In the genomic region with DNA sequence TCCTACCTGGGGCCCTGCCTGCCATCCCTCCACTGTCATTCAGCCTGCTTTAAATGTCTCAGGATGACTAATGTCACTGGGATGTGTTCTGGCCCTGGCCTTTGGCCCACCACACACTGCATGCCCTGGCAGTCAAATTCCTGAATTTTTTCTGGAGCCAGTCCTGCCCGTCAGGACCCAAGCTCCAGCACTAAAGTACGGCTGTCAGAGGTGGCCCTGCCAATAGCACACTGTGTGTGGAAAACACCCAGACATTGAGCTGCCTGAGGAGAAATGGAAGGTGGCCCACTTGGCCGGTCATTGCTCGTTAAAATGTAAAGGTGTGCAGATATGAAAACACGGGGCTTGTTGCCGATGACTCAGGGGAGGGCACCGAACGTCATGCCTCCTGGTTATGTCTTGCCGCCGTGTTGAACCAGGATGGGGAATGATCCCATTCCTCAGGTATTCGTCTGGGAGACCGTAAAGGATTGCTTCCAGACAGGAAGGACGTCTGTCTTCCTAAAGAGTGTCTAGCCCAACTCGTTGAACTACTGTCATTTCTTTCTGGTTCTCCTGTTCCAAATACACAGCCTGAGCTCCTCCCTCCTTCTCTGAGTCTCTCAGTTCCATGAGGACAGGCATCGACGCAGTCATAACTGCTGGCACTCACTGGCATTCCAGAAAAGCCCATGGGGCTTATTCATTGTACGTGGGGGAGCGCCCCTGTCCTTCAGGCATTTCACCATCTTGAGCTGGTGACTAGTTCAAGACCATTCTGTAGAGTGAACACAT, we compare ENCODE assay signal across 9 cellular contexts. TPM values are rescaled to one million over a fixed set of nuclear protein-coding genes. Genes with fewer than 3 reads are reported as not detected.
A peak's percentile ranks its signal among the peaks of the same experiment; 100 is the strongest.
DNase-seq lines count a peak whose midpoint lies in the region; ATAC-seq and TF ChIP-seq lines count a peak whose summit lies in the region.
"Had no signal": no experiment of that assay in that cellular context is flagged by ENCODE, and none has a peak within 500 bp of the region (broad histone marks: within the 10 kb centered on the region; RNA-seq: fewer than 3 reads in every experiment).

No MANE protein-coding gene starts in this region.

- no peak overlapping the region for H2AFZ ChIP-seq in neuronal stem cell (ENCODE audit: low read length)

- H3K27ac ChIP-seq in RWPE2 (ENCODE audit: poor library complexity, severe bottlenecking) (peak overlapping the region; percentile 99), neuronal stem cell (replicated peaks; ENCODE audit: low read length) (no peak overlapping the region)

- H3K18ac ChIP-seq in neuronal stem cell (ENCODE audit: low read length): no peak overlapping the region

- in situ Hi-C loops in ACHN (cut with HindIII; ENCODE audit: low pct_ligation_motif_present, low pct_unique_long_range_greater_than_20kb, low sequenced_read_pairs): no loop called here

- H3K4me3 ChIP-seq in RWPE2 (ENCODE audit: severe bottlenecking) (no peak overlapping the region), neuronal stem cell (ENCODE audit: low read length in 2 of 2) (no peak overlapping the region)

- H3K36me3 ChIP-seq in RWPE2 (ENCODE audit: low read depth): no peaks in the 10 kb centered on the region
- peaks cover 0 to 30% of the 10 kb centered on the region in 2 donors for H3K36me3 ChIP-seq in neuronal stem cell (replicated peaks in 1 of 2; ENCODE audit: control insufficient read depth in 2 of 2, insufficient read depth in 2 of 2, low read length in 2 of 2)

- H3K23ac ChIP-seq in neuronal stem cell (ENCODE audit: low read depth, low read length, poor library complexity): peak overlapping the region; percentile 25

- H3K9ac ChIP-seq in neuronal stem cell (ENCODE audit: low read depth, low read length, poor library complexity): no peak overlapping the region

- no peaks in the 10 kb centered on the region for H3K9me3 Mint-ChIP-seq in activated naive CD4-positive, alpha-beta T cell treated with anti-CD3 and anti-CD28 coated beads, Interleukin-2, amount 10 ng/mL, durations not matched to agents 7 days and 5 days
- H3K9me3 Mint-ChIP-seq: activated naive CD8-positive, alpha-beta T cell treated with anti-CD3 and anti-CD28 coated beads, Interleukin-2, amount 10 ng/mL, durations not matched to agents 7 days and 5 days had no signal

- peaks cover 37% of the 10 kb centered on the region for H3K27me3 Mint-ChIP-seq in activated naive CD4-positive, alpha-beta T cell treated with anti-CD3 and anti-CD28 coated beads, Interleukin-2, amount 10 ng/mL, durations not matched to agents 7 days and 5 days

- DNase-seq in ACHN: peak; percentile 91
- peak; percentile 95 for DNase-seq in RWPE2 (ENCODE audit: low spot score)
- DNase-seq in fibroblast of peridontal ligament (ENCODE audit: extremely low read depth): peak; percentile 77
- DNase-seq in neuronal stem cell (ENCODE audit: low spot score): no peak
- no peak for DNase-seq in activated naive CD4-positive, alpha-beta T cell treated with anti-CD3 and anti-CD28 coated beads, Interleukin-2, amount 10 ng/mL, durations not matched to agents 7 days and 5 days
- DNase-seq in stimulated activated CD4-positive, alpha-beta T cell treated with anti-CD3 and anti-CD28 coated beads, Interleukin-4, amount 100 ng/mL, for 1 hour: no peak
- no peak for DNase-seq in DMS53 (lab: John Stamatoyannopoulos, UW)
- DNase-seq: activated naive CD8-positive, alpha-beta T cell treated with anti-CD3 and anti-CD28 coated beads, Interleukin-2, amount 10 ng/mL, durations not matched to agents 7 days and 5 days had no signal

- no peak overlapping the region for H3K27ac Mint-ChIP-seq in activated naive CD4-positive, alpha-beta T cell treated with anti-CD3 and anti-CD28 coated beads, Interleukin-2, amount 10 ng/mL, durations not matched to agents 7 days and 5 days
- H3K27ac Mint-ChIP-seq: activated naive CD8-positive, alpha-beta T cell treated with anti-CD3 and anti-CD28 coated beads, Interleukin-2, amount 10 ng/mL, durations not matched to agents 7 days and 5 days had no signal

- CTCF ChIA-PET in activated naive CD4-positive, alpha-beta T cell treated with anti-CD3 and anti-CD28 coated beads, Interleukin-2, amount 10 ng/mL, durations not matched to agents 7 days and 5 days (lab: Charles Lee): no interaction called here

- H3K79me1 ChIP-seq in neuronal stem cell (ENCODE audit: low read depth, low read length): peaks cover 14% of the 10 kb centered on the region

- H3K9me3 ChIP-seq in RWPE2 (ENCODE audit: severe bottlenecking) (no peaks in the 10 kb centered on the region), neuronal stem cell (replicated peaks in 1 of 2; ENCODE audit: control insufficient read depth in 2 of 2, insufficient read depth in 1 of 2, low read depth in 1 of 2, low read length in 2 of 2) (peaks cover 2 to 14% of the 10 kb centered on the region in 2 donors)

- peak; percentile 66 for ATAC-seq in RWPE2 (ENCODE audit: low read depth)
- ATAC-seq in GM18909 (IDR thresholded peaks at IDR 0.05; ENCODE audit: poor library complexity, unreplicated experiment): no peak

- H4K91ac ChIP-seq in neuronal stem cell (ENCODE audit: low read depth, low read length, poor library complexity): no peak overlapping the region

- no peak overlapping the region for H3K4ac ChIP-seq in neuronal stem cell (ENCODE audit: low read length)

- H3K4me1 Mint-ChIP-seq in activated naive CD4-positive, alpha-beta T cell treated with anti-CD3 and anti-CD28 coated beads, Interleukin-2, amount 10 ng/mL, durations not matched to agents 7 days and 5 days: no peaks in the 10 kb centered on the region
- H3K4me1 Mint-ChIP-seq: activated naive CD8-positive, alpha-beta T cell treated with anti-CD3 and anti-CD28 coated beads, Interleukin-2, amount 10 ng/mL, durations not matched to agents 7 days and 5 days had no signal

- H2BK12ac ChIP-seq in neuronal stem cell (ENCODE audit: low read length): no peak overlapping the region

- H2AK5ac ChIP-seq in neuronal stem cell (ENCODE audit: low read depth, low read length): no peak overlapping the region

- no peak overlapping the region for H2BK5ac ChIP-seq in neuronal stem cell (ENCODE audit: low read length)

- no CpG with 5 or more reads among the region's 18 CpGs for WGBS in neuronal stem cell (ENCODE audit: extremely low coverage in 2 of 2, insufficient read length in 2 of 2, insufficient replicate concordance in 1 of 2), 2 donors

- H4K8ac ChIP-seq in neuronal stem cell (ENCODE audit: low read depth, low read length): no peak overlapping the region

- H2BK15ac ChIP-seq in neuronal stem cell (ENCODE audit: low read length): no peak overlapping the region

- peaks cover 47% of the 10 kb centered on the region for H3K4me1 ChIP-seq in RWPE2 (ENCODE audit: insufficient read depth, poor library complexity, severe bottlenecking)
- H3K4me1 ChIP-seq in neuronal stem cell (ENCODE audit: control insufficient read depth in 2 of 2, insufficient read depth in 1 of 2, low read depth in 1 of 2, low read length in 2 of 2): peaks cover 4 to 6% of the 10 kb centered on the region in 2 donors

- H2BK120ac ChIP-seq in neuronal stem cell (ENCODE audit: low read depth, low read length): no peak overlapping the region

- H3K4me2 ChIP-seq in neuronal stem cell (ENCODE audit: insufficient read depth, low read length, poor library complexity, severe bottlenecking): no peak overlapping the region

- H3K36me3 Mint-ChIP-seq in activated naive CD4-positive, alpha-beta T cell treated with anti-CD3 and anti-CD28 coated beads, Interleukin-2, amount 10 ng/mL, durations not matched to agents 7 days and 5 days: no peaks in the 10 kb centered on the region
- H3K36me3 Mint-ChIP-seq: activated naive CD8-positive, alpha-beta T cell treated with anti-CD3 and anti-CD28 coated beads, Interleukin-2, amount 10 ng/mL, durations not matched to agents 7 days and 5 days had no signal

- H3K4me3 Mint-ChIP-seq in activated naive CD4-positive, alpha-beta T cell treated with anti-CD3 and anti-CD28 coated beads, Interleukin-2, amount 10 ng/mL, durations not matched to agents 7 days and 5 days: no peak overlapping the region
- H3K4me3 Mint-ChIP-seq: activated naive CD8-positive, alpha-beta T cell treated with anti-CD3 and anti-CD28 coated beads, Interleukin-2, amount 10 ng/mL, durations not matched to agents 7 days and 5 days had no signal

- no peak for TF ChIP-seq CTCF in RWPE2 (IDR thresholded peaks at IDR 0.05; ENCODE audit: poor library complexity, severe bottlenecking)

- H3K14ac ChIP-seq in neuronal stem cell (ENCODE audit: low read length): no peak overlapping the region

- H3K27me3 ChIP-seq in RWPE2 (ENCODE audit: insufficient read depth, poor library complexity, severe bottlenecking) (no peaks in the 10 kb centered on the region), neuronal stem cell (ENCODE audit: control insufficient read depth in 3 of 3, insufficient read depth in 3 of 3, low read depth in 1 of 3, low read length in 3 of 3) (no peaks in the 10 kb centered on the region)

RNA-seq across cellular contexts. Expression of a gene that starts 40.6 kb away (rescaled TPM):
- 117 TPM for polyA plus RNA-seq in neuronal stem cell (2013, experiment 1 of 2)
- 118 TPM for polyA plus RNA-seq in neuronal stem cell (2013, experiment 2 of 2)

RNA-seq across cellular contexts. Expression of a gene that starts 40.8 kb away (rescaled TPM):
- 42.8 TPM for polyA plus RNA-seq in neuronal stem cell (2013, experiment 1 of 2)
- polyA plus RNA-seq in neuronal stem cell (2013, experiment 2 of 2): 45.1 TPM

Comparison
In these comparisons a context has a peak if more than half of its experiments do, and no peak if none do; other contexts are left out.
1. DNase-seq: peak in ACHN (single experiment), RWPE2 (single experiment) and fibroblast of peridontal ligament (single experiment); none in neuronal stem cell (single experiment), activated naive CD4-positive, alpha-beta T cell treated with anti-CD3 and anti-CD28 coated beads, Interleukin-2, amount 10 ng/mL, durations not matched to agents 7 days and 5 days (single experiment), stimulated activated CD4-positive, alpha-beta T cell treated with anti-CD3 and anti-CD28 coated beads, Interleukin-4, amount 100 ng/mL, for 1 hour (single experiment) and DMS53 (single experiment).